ENCODE assay signal across 8 cellular contexts in genomic region chr15:42920281-42921048, GRCh38. TPM values are rescaled to one million over a fixed set of nuclear protein-coding genes. Genes with fewer than 3 reads are reported as not detected.
DNase-seq lines count a peak whose midpoint lies in the region; ATAC-seq and TF ChIP-seq lines count a peak whose summit lies in the region.

Gene TTBK2, minus strand, starts transcription at chr15:42920778. Its CDS starts 42,161 bp downstream, at chr15:42878617.

- no peaks in the 10 kb centered on the region for H3K27me3 Mint-ChIP-seq in activated CD4-positive, alpha-beta memory T cell treated with anti-CD3 and anti-CD28 coated beads for 36 hours

- CTCF ChIA-PET in activated CD4-positive, alpha-beta memory T cell treated with anti-CD3 and anti-CD28 coated beads for 36 hours (lab: Charles Lee) = interaction anchor here (2.2 kb wide), 1 partner anchor 119 kb away, joined by 6 read pairs; no protein-coding TSS in a partner anchor

- H3K4me1 Mint-ChIP-seq in activated CD4-positive, alpha-beta memory T cell treated with anti-CD3 and anti-CD28 coated beads for 36 hours (ENCODE audit: low read depth) = peaks cover 33% of the 10 kb centered on the region

- H3K4me1 ChIP-seq in duodenal mucosa (ENCODE audit: control insufficient read depth in 1 of 2, insufficient read depth in 2 of 2, low read length in 2 of 2) = peaks cover 9% of the 10 kb centered on the region in 2 donors

- no peaks in the 10 kb centered on the region for H3K9me3 ChIP-seq in duodenal mucosa (ENCODE audit: control insufficient read depth in 1 of 2, low read length in 2 of 2)

- 0 to 1% methylated on average over 15 to 69 of the region's 75 CpGs for WGBS in lower leg skin, 2 donors

- POLR2A ChIA-PET in activated CD4-positive, alpha-beta memory T cell treated with anti-CD3 and anti-CD28 coated beads for 36 hours (lab: Charles Lee) = no interaction called here

- ATAC-seq in GM19438 (IDR thresholded peaks at IDR 0.05; ENCODE audit: low read depth, unreplicated experiment) (peak; percentile 88), HG03575 (IDR thresholded peaks at IDR 0.05; ENCODE audit: extremely low read depth, insufficient number of reproducible peaks, low FRiP score, unreplicated experiment) (peak; percentile 54)

- H3K27me3 ChIP-seq in duodenal mucosa (ENCODE audit: control insufficient read depth in 1 of 2, insufficient read depth in 2 of 2, low read length in 2 of 2) = no peaks in the 10 kb centered on the region

- H3K27ac Mint-ChIP-seq in activated CD4-positive, alpha-beta memory T cell treated with anti-CD3 and anti-CD28 coated beads for 36 hours = peak within 1 kb of the TSS; percentile 91

- no peaks in the 10 kb centered on the region for H3K9me3 Mint-ChIP-seq in activated CD4-positive, alpha-beta memory T cell treated with anti-CD3 and anti-CD28 coated beads for 36 hours

- TF ChIP-seq CTCF in lower leg skin (IDR thresholded peaks at IDR 0.05) = peak in 1 of 3 donors; percentile 15

- H3K4me3 Mint-ChIP-seq in activated CD4-positive, alpha-beta memory T cell treated with anti-CD3 and anti-CD28 coated beads for 36 hours = peak within 1 kb of the TSS; percentile 99

- H3K4me3 ChIP-seq in duodenal mucosa (ENCODE audit: low read depth in 1 of 2, low read length in 2 of 2) (peak within 1 kb of the TSS; percentile 78 to 84), lower leg skin (ENCODE audit: low read depth, poor library complexity, severe bottlenecking) (peak within 1 kb of the TSS; percentile 60)

- intact Hi-C loops in activated CD4-positive, alpha-beta memory T cell treated with anti-CD3 and anti-CD28 coated beads for 36 hours (cut with micrococcal nuclease) = loop anchor here (2.0 to 10.0 kb wide), 4 partner anchors 186 to 648 kb away; partner anchors contain the start of genes CDAN1, GANC, SNAP23 and STARD9
- intact Hi-C loops in lower leg skin (cut with DNase I; ENCODE audit: low total_unique reads) = loop anchor here (10.0 kb wide), 2 partner anchors 186 to 216 kb away; partner anchors contain the start of gene CDAN1

- peaks cover 5% of the 10 kb centered on the region for H3K36me3 Mint-ChIP-seq in activated CD4-positive, alpha-beta memory T cell treated with anti-CD3 and anti-CD28 coated beads for 36 hours

- peak; percentile 99 for DNase-seq in CD1c-positive myeloid dendritic cell (ENCODE audit: extremely low spot score)
- peak; percentile 99 for DNase-seq in NCI-H82 treated with DMSO at 0.1 percent for 48 hours (lab: John Stamatoyannopoulos, UW; ENCODE audit: unreplicated experiment)
- DNase-seq in activated CD4-positive, alpha-beta memory T cell treated with anti-CD3 and anti-CD28 coated beads for 36 hours = peak; percentile 98
- peak; percentile 97 to 99 for DNase-seq in lower leg skin (ENCODE audit: low spot score in 2 of 2)
- DNase-seq in stimulated activated CD4-positive, alpha-beta T cell treated with anti-CD3 and anti-CD28 coated beads, Interleukin-4, amount 100 ng/mL, for 48 hours (ENCODE audit: low read depth in 2 of 2) = peak; percentile 93 to 96

- no peak for TF ChIP-seq POLR2A in lower leg skin (IDR thresholded peaks at IDR 0.05)

- peak within 1 kb of the TSS; percentile 55 to 68 for H3K9ac ChIP-seq in duodenal mucosa (ENCODE audit: low read depth in 1 of 2, low read length in 2 of 2)

- no peaks in the 10 kb centered on the region for H3K36me3 ChIP-seq in duodenal mucosa (ENCODE audit: control insufficient read depth in 1 of 2, insufficient read depth in 2 of 2, low read length in 2 of 2)

- H3K27ac ChIP-seq in duodenal mucosa (ENCODE audit: low read depth, low read length) = peak within 1 kb of the TSS; percentile 61

RNA-seq across cellular contexts. Expression of gene TTBK2, which starts in this region (rescaled TPM):
- total RNA-seq in activated CD4-positive, alpha-beta memory T cell treated with anti-CD3 and anti-CD28 coated beads for 36 hours = 10 to 100 TPM; 12.6 to 13.8 TPM
- 10 to 100 TPM in 3 of 4 donors, 1 to 10 TPM in 1; 6.0 to 16.2 (median 11.9) TPM for total RNA-seq in lower leg skin

Comparison
In these comparisons a context has a peak if more than half of its experiments do, and no peak if none do; other contexts are left out.
1. Peak in every context shown above with its lines: DNase-seq, ATAC-seq, H3K4me3 ChIP-seq and H3K27ac ChIP-seq.